8 cellular contexts compared by ENCODE assay signal in the genomic region with DNA sequence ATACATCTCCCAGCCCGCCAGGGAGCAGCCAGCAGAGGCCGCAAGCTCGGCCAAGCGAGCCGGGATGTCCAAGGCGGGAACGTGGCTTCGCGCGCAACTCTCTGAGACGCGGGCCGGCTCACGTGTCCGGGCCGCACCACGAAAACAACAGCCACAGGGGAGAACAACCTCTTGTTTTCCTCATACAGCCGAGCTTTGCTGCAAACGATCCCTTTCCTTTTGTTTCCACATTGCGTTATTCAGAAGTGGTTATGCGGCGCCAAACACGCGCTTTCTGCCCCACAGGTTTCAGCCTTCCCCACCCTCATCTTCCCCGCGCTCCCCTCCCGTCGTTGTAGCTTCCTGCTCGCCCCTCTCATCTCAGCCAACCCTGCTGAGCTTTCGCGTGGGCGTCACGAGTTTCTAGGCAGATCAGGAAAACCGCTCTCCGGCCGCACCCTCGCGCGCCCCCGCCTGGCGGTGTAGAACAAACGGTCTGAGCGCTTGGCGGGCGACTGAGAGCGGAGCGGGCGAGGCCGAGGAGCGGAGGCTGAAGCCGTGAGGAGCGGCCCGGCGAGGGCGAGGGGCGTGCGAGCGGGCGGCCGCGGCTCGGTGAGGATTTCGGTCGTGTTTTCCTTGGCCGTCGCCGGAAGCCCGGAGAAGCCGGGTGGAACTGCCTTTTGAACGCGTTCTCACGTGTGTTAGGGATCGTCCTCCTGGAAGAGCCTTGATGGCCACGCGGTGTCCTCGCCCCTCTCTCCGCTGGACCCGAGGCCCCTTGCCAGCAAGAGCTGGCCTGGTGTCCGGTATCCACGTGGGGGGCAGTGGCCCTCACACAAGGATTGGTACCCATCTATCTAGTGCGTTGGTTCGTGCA. TPM values are rescaled to one million over a fixed set of nuclear protein-coding genes. Genes with fewer than 3 reads are reported as not detected.
A peak's percentile ranks its signal among the peaks of the same experiment; 100 is the strongest.
DNase-seq lines count a peak whose midpoint lies in the region; ATAC-seq and TF ChIP-seq lines count a peak whose summit lies in the region.

No MANE protein-coding gene starts in this region.

- no peak for TF ChIP-seq POLR2A in GM18505 (IDR thresholded peaks at IDR 0.05; ENCODE audit: borderline replicate concordance, extremely low read depth, insufficient read depth, insufficient read length)
- TF ChIP-seq POLR2A in Peyer's patch (IDR thresholded peaks at IDR 0.05) = no peak
- TF ChIP-seq POLR2A in stomach (IDR thresholded peaks at IDR 0.05) = no peak

- H3K23ac ChIP-seq in neuronal stem cell (ENCODE audit: low read depth, low read length, poor library complexity) = peak overlapping the region; percentile 75

- peak overlapping the region; percentile 26 for H2BK12ac ChIP-seq in neuronal stem cell (ENCODE audit: low read length)

- no peak for TF ChIP-seq EP300 in stomach (IDR thresholded peaks at IDR 0.05)

- H3K18ac ChIP-seq in neuronal stem cell (ENCODE audit: low read length) = peak overlapping the region; percentile 50

- no peaks in the 10 kb centered on the region for H3K4me1 ChIP-seq in Peyer's patch
- peaks cover 0 to 3% of the 10 kb centered on the region in 2 donors for H3K4me1 ChIP-seq in neuronal stem cell (ENCODE audit: control insufficient read depth in 2 of 2, insufficient read depth in 1 of 2, low read depth in 1 of 2, low read length in 2 of 2)
- H3K4me1 ChIP-seq in stomach = peaks cover under 1 to 18% (median 8%) of the 10 kb centered on the region in 4 donors

- intact Hi-C loops in stomach (cut with DNase I; ENCODE audit: low total_unique reads) = no loop called here

- H4K91ac ChIP-seq in neuronal stem cell (ENCODE audit: low read depth, low read length, poor library complexity) = peak overlapping the region; percentile 33

- H4K8ac ChIP-seq in neuronal stem cell (ENCODE audit: low read depth, low read length) = peak overlapping the region; percentile 87

- peak overlapping the region; percentile 38 for H3K4me2 ChIP-seq in neuronal stem cell (ENCODE audit: insufficient read depth, low read length, poor library complexity, severe bottlenecking)

- no peak overlapping the region for H2BK15ac ChIP-seq in neuronal stem cell (ENCODE audit: low read length)

- in situ Hi-C loops in KBM-7 (cut with MboI; ENCODE audit: low pct_unique_long_range_greater_than_20kb, low sequenced_read_pairs) = no loop called here

- H3K27me3 ChIP-seq in Peyer's patch (no peaks in the 10 kb centered on the region), neuronal stem cell (ENCODE audit: control insufficient read depth in 3 of 3, insufficient read depth in 3 of 3, low read depth in 1 of 3, low read length in 3 of 3) (peaks cover 0 to 7% (median 0%) of the 10 kb centered on the region in 3 experiments), stomach (no peaks in the 10 kb centered on the region)

- peak overlapping the region; percentile 56 for H2AFZ ChIP-seq in neuronal stem cell (ENCODE audit: low read length)

- no peaks in the 10 kb centered on the region for H3K36me3 ChIP-seq in Peyer's patch
- no peaks in the 10 kb centered on the region for H3K36me3 ChIP-seq in neuronal stem cell (replicated peaks in 1 of 2; ENCODE audit: control insufficient read depth in 2 of 2, insufficient read depth in 2 of 2, low read length in 2 of 2)
- no peaks in the 10 kb centered on the region for H3K36me3 ChIP-seq in stomach

- no peak overlapping the region for H3K14ac ChIP-seq in neuronal stem cell (ENCODE audit: low read length)

- no peaks in the 10 kb centered on the region for H3K9me3 ChIP-seq in Peyer's patch
- H3K9me3 ChIP-seq in neuronal stem cell (replicated peaks in 1 of 2; ENCODE audit: control insufficient read depth in 2 of 2, insufficient read depth in 1 of 2, low read depth in 1 of 2, low read length in 2 of 2) = peaks cover 0 to 10% of the 10 kb centered on the region in 2 donors
- no peaks in the 10 kb centered on the region for H3K9me3 ChIP-seq in stomach

- ATAC-seq in GM18505 (IDR thresholded peaks at IDR 0.05; ENCODE audit: unreplicated experiment) (peak; percentile 78), HG02973 (IDR thresholded peaks at IDR 0.05; ENCODE audit: unreplicated experiment) (peak; percentile 71)

- H3K4me3 ChIP-seq in Peyer's patch (peak overlapping the region; percentile 31 to 40 (median 34)), neuronal stem cell (ENCODE audit: low read length in 2 of 2) (peak overlapping the region in 1 of 2 donors; percentile 53), stomach (peak overlapping the region; percentile 23 to 39 (median 32))

- no CpG with 5 or more reads among the region's 82 CpGs for WGBS in neuronal stem cell (ENCODE audit: extremely low coverage in 2 of 2, insufficient read length in 2 of 2, insufficient replicate concordance in 1 of 2), 2 donors
- WGBS in stomach, 5 donors = 16 to 28% (median 18%) methylated on average over 68 to 82 of the region's 82 CpGs

- no peak overlapping the region for H2BK120ac ChIP-seq in neuronal stem cell (ENCODE audit: low read depth, low read length)

- H3K79me1 ChIP-seq in neuronal stem cell (ENCODE audit: low read depth, low read length) = no peaks in the 10 kb centered on the region

- DNase-seq in Peyer's patch = peak; percentile 88 to 96 (median 94)
- DNase-seq in activated gamma-delta T cell treated with Interleukin-2 at 50 U/mL for 16 hours = peak; percentile 94
- DNase-seq in foreskin melanocyte = peak; percentile 91
- DNase-seq in neuronal stem cell (ENCODE audit: low spot score) = peak; percentile 61
- peak; percentile 94 for DNase-seq in stomach
- no peak for DNase-seq in KBM-7

- peak overlapping the region in 3 of 4 donors; percentile 5 to 44 (median 39) for H3K27ac ChIP-seq in Peyer's patch
- no peak overlapping the region for H3K27ac ChIP-seq in neuronal stem cell (replicated peaks; ENCODE audit: low read length)
- peak overlapping the region in 4 of 5 donors; percentile 52 to 67 (median 60) for H3K27ac ChIP-seq in stomach

- no peak overlapping the region for H3K9ac ChIP-seq in neuronal stem cell (ENCODE audit: low read depth, low read length, poor library complexity)

- H2BK5ac ChIP-seq in neuronal stem cell (ENCODE audit: low read length) = no peak overlapping the region

- H3K4ac ChIP-seq in neuronal stem cell (ENCODE audit: low read length) = no peak overlapping the region

- TF ChIP-seq CTCF in Peyer's patch (IDR thresholded peaks at IDR 0.05) = peak; percentile 16 to 73 (median 68)
- peak in 5 of 7 experiments; percentile 41 to 69 (median 60) for TF ChIP-seq CTCF in stomach (IDR thresholded peaks at IDR 0.05)

- H2AK5ac ChIP-seq in neuronal stem cell (ENCODE audit: low read depth, low read length) = peak overlapping the region; percentile 36

RNA-seq across cellular contexts. Expression of a gene that starts 6.6 kb away (rescaled TPM):
- 100 to 1,000 TPM; 124 to 193 (median 151) TPM for total RNA-seq in Peyer's patch
- polyA plus RNA-seq in neuronal stem cell (2013, experiment 1 of 2) = 29.1 TPM
- 28.5 TPM for polyA plus RNA-seq in neuronal stem cell (2013, experiment 2 of 2)
- 100 to 1,000 TPM in 3 of 5 donors, 10 to 100 TPM in 2; 90.6 to 244 (median 109) TPM for total RNA-seq in stomach
- polyA plus RNA-seq in stomach = 10 to 100 TPM; 65.1 to 86.9 (median 66.9) TPM

RNA-seq across cellular contexts. Expression of a gene that starts 21.6 kb away (rescaled TPM):
- total RNA-seq in Peyer's patch (100 to 1,000 TPM in 1 of 4 donors, 10 to 100 TPM in 3; 19.6 to 133 (median 51.6) TPM), stomach (10 to 100 TPM in 4 of 5 donors, 1 to 10 TPM in 1; 3.5 to 54.0 (median 38.6) TPM)
- 23.3 TPM for polyA plus RNA-seq in neuronal stem cell (2013, experiment 1 of 2)
- polyA plus RNA-seq in neuronal stem cell (2013, experiment 2 of 2) = 22.2 TPM
- 10 to 100 TPM; 12.2 to 14.4 (median 13.4) TPM for polyA plus RNA-seq in stomach

RNA-seq across cellular contexts. Expression of a gene that starts 21.8 kb away (rescaled TPM):
- 100 to 1,000 TPM in 1 of 4 donors, 10 to 100 TPM in 3; 61.1 to 126 (median 67.3) TPM for total RNA-seq in Peyer's patch
- 77.2 TPM for polyA plus RNA-seq in neuronal stem cell (2013, experiment 1 of 2)
- polyA plus RNA-seq in neuronal stem cell (2013, experiment 2 of 2) = 75.2 TPM
- 100 to 1,000 TPM in 1 of 5 donors, 10 to 100 TPM in 4; 19.2 to 177 (median 80.1) TPM for total RNA-seq in stomach
- polyA plus RNA-seq in stomach = 100 to 1,000 TPM; 151 to 211 (median 153) TPM

RNA-seq across cellular contexts. Expression of a gene that starts 24.4 kb away (rescaled TPM):
- not detected for total RNA-seq in Peyer's patch
- polyA plus RNA-seq in neuronal stem cell (2013, experiment 1 of 2) = not detected
- polyA plus RNA-seq in neuronal stem cell (2013, experiment 2 of 2) = not detected
- total RNA-seq in stomach = not detected
- polyA plus RNA-seq in stomach = not detected

RNA-seq across cellular contexts. Expression of a gene that starts 32.7 kb away (rescaled TPM):
- total RNA-seq in Peyer's patch (not detected), stomach (not detected)
- not detected for polyA plus RNA-seq in neuronal stem cell (2013, experiment 1 of 2)
- polyA plus RNA-seq in neuronal stem cell (2013, experiment 2 of 2) = 0.07 TPM
- not detected for polyA plus RNA-seq in stomach
